Comparison of ENCODE assay signal across 28 cellular contexts in genomic region chr9:126494264-126494663, GRCh38.
"Had no signal": no experiment of that assay in that cellular context is flagged by ENCODE, and none has a peak within 500 bp of the region (broad histone marks: within the 10 kb centered on the region; RNA-seq: fewer than 3 reads in every experiment).

No MANE protein-coding gene starts in this region.

- H3K9me3 Mint-ChIP-seq: effector memory CD8-positive, alpha-beta T cell; nephron; stimulated activated naive B cell treated with anti-CD40 and anti-IgM and Interleukin-4, amounts not matched to agents 10 μg/mL and 1 μg/mL and 100 μg/mL, for 72 hours; WTC11 had no signal

- H3K4me3 ChIP-seq: body of pancreas, cardiac muscle cell, coronary artery, esophagus muscularis mucosa, heart left ventricle, sigmoid colon, stomach, suprapubic skin, tibial artery, upper lobe of right lung had no signal

- H3K36me3 Mint-ChIP-seq: activated naive CD8-positive, alpha-beta T cell; stimulated activated naive B cell treated with anti-CD40 and anti-IgM and Interleukin-4, amounts not matched to agents 10 μg/mL and 1 μg/mL and 100 μg/mL, for 72 hours; WTC11 had no signal

- DNase-seq: activated CD4-positive, alpha-beta T cell treated with anti-CD3 and anti-CD28 coated beads, Interleukin-2, amount 50 U/mL, for 48 hours; activated CD8-positive, alpha-beta memory T cell treated with anti-CD3 and anti-CD28 coated beads for 24 hours; activated effector memory CD4-positive, alpha-beta T cell treated with Interleukin-2 at 50 U/mL for 16 hours; activated naive CD4-positive, alpha-beta T cell treated with Interleukin-2 at 50 U/mL for 16 hours; anterior cingulate cortex; body of pancreas; effector memory CD8-positive, alpha-beta T cell; foreskin keratinocyte; heart left ventricle; left cardiac atrium; left ventricle myocardium superior; sigmoid colon; small intestine; stimulated activated CD4-positive, alpha-beta T cell treated with anti-CD3 and anti-CD28 coated beads, Interleukin-1b, Interleukin-23, amount 100 ng/mL, for 48 hours; stimulated activated CD4-positive, alpha-beta T cell treated with anti-CD3 and anti-CD28 coated beads, Interleukin-4, amount 100 ng/mL, for 4 hours; stimulated activated CD8-positive, alpha-beta memory T cell treated with anti-CD3 and anti-CD28 coated beads, Interleukin-4, amount 100 ng/mL, for 48 hours; stimulated activated naive B cell treated with anti-CD40 and anti-IgM and Interleukin-4, amounts not matched to agents 10 μg/mL and 1 μg/mL and 100 μg/mL, for 72 hours; stomach; T-helper 2 cell; tibial artery; upper lobe of right lung had no signal

- H3K27ac ChIP-seq: body of pancreas, cardiac muscle cell, coronary artery, esophagus muscularis mucosa, foreskin keratinocyte, heart left ventricle, sigmoid colon, stomach, suprapubic skin, tibial artery, upper lobe of right lung had no signal

- H3K27me3 Mint-ChIP-seq: activated naive CD8-positive, alpha-beta T cell; effector memory CD8-positive, alpha-beta T cell had no signal

- H3K27ac Mint-ChIP-seq: activated naive CD8-positive, alpha-beta T cell; nephron; stimulated activated naive B cell treated with anti-CD40 and anti-IgM and Interleukin-4, amounts not matched to agents 10 μg/mL and 1 μg/mL and 100 μg/mL, for 72 hours; WTC11 had no signal

- H3K36me3 ChIP-seq: cardiac muscle cell, tibial artery, upper lobe of right lung had no signal

- H3K9me3 ChIP-seq: body of pancreas, esophagus muscularis mucosa, heart left ventricle, sigmoid colon, stomach, suprapubic skin, tibial artery, upper lobe of right lung had no signal

- H3K4me1 ChIP-seq: foreskin keratinocyte, upper lobe of right lung had no signal

- H3K27me3 ChIP-seq: body of pancreas, cardiac muscle cell, esophagus muscularis mucosa, foreskin keratinocyte, heart left ventricle, sigmoid colon, stomach, suprapubic skin, tibial artery, upper lobe of right lung had no signal

- H3K4me3 Mint-ChIP-seq: activated naive CD8-positive, alpha-beta T cell; effector memory CD8-positive, alpha-beta T cell; nephron; stimulated activated naive B cell treated with anti-CD40 and anti-IgM and Interleukin-4, amounts not matched to agents 10 μg/mL and 1 μg/mL and 100 μg/mL, for 72 hours; WTC11 had no signal

- ATAC-seq: body of pancreas; effector memory CD8-positive, alpha-beta T cell; foreskin keratinocyte; heart left ventricle; left cardiac atrium; left ventricle myocardium superior; upper lobe of right lung; WTC11 had no signal
